ENCODE assay signal across 15 cellular contexts in genomic region chr2:208134928-208135586, GRCh38. TPM values are rescaled to one million over a fixed set of nuclear protein-coding genes. Genes with fewer than 3 reads are reported as not detected.
DNase-seq lines count a peak whose midpoint lies in the region; ATAC-seq, FAIRE-seq and TF ChIP-seq lines count a peak whose summit lies in the region.
"Had no signal": no experiment of that assay in that cellular context is flagged by ENCODE, and none has a peak within 500 bp of the region (broad histone marks: within the 10 kb centered on the region; RNA-seq: fewer than 3 reads in every experiment).

No MANE protein-coding gene starts in this region.

- no peak overlapping the region for H3K9ac ChIP-seq in kidney (ENCODE audit: low read length in 2 of 2)

- CTCF ChIA-PET in activated CD8-positive, alpha-beta memory T cell treated with anti-CD3 and anti-CD28 coated beads, Interleukin-2, amount 10 ng/mL, durations not matched to agents 7 days and 5 days (lab: Charles Lee): interaction anchor here (0.7 to 1.0 kb wide), 3 partner anchors 34 to 238 kb away, joined by 3 to 5 read pairs (median 3); no protein-coding TSS in a partner anchor

- TF ChIP-seq CTCF in Peyer's patch (IDR thresholded peaks at IDR 0.05) (no peak), kidney (IDR thresholded peaks at IDR 0.05; ENCODE audit: borderline replicate concordance, extremely low read depth, insufficient read depth) (no peak)

- H3K27ac ChIP-seq in Peyer's patch: peak overlapping the region in 2 of 4 donors; percentile 37 to 81
- H3K27ac ChIP-seq in SJCRH30: no peak overlapping the region
- H3K27ac ChIP-seq in kidney (ENCODE audit: low read depth in 2 of 2, low read length in 2 of 2): no peak overlapping the region
- H3K27ac ChIP-seq: dorsolateral prefrontal cortex, sigmoid colon had no signal

- FAIRE-seq in kidney (lab: Jason Lieb, UNC): no peak

- no peak overlapping the region for H3K27ac Mint-ChIP-seq in activated naive CD4-positive, alpha-beta T cell treated with anti-CD3 and anti-CD28 coated beads, Interleukin-2, amount 50 U/mL, for 72 hours
- peak overlapping the region; percentile 50 for H3K27ac Mint-ChIP-seq in activated CD8-positive, alpha-beta memory T cell treated with anti-CD3 and anti-CD28 coated beads, Interleukin-2, amount 10 ng/mL, durations not matched to agents 7 days and 5 days
- H3K27ac Mint-ChIP-seq: CD14-positive monocyte, mesothelial cell of epicardium had no signal

- H3K4me3 ChIP-seq in Peyer's patch (no peak overlapping the region), SJCRH30 (no peak overlapping the region), kidney (ENCODE audit: low read length in 2 of 2) (no peak overlapping the region)
- H3K4me3 ChIP-seq: dorsolateral prefrontal cortex, sigmoid colon had no signal

- intact Hi-C loops in kidney (cut with DNase I): no loop called here

- no peak overlapping the region for H3K4me3 Mint-ChIP-seq in activated CD8-positive, alpha-beta memory T cell treated with anti-CD3 and anti-CD28 coated beads, Interleukin-2, amount 10 ng/mL, durations not matched to agents 7 days and 5 days
- H3K4me3 Mint-ChIP-seq: CD14-positive monocyte, mesothelial cell of epicardium had no signal

- DNase-seq in activated naive CD4-positive, alpha-beta T cell treated with anti-CD3 and anti-CD28 coated beads, Interleukin-2, amount 50 U/mL, for 72 hours (ENCODE audit: low spot score in 2 of 2): no peak
- DNase-seq in activated naive CD4-positive, alpha-beta T cell treated with Interleukin-2 at 50 U/mL for 16 hours: no peak
- DNase-seq in KBM-7 (peak; percentile 81), HUDEP-2 (lab: John Stamatoyannopoulos, UW; ENCODE audit: unreplicated experiment in 76 of 76) (no peak), Peyer's patch (no peak), SJCRH30 (no peak), kidney (no peak)
- peak; percentile 70 for DNase-seq in activated CD8-positive, alpha-beta memory T cell treated with anti-CD3 and anti-CD28 coated beads, Interleukin-2, amount 10 ng/mL, durations not matched to agents 7 days and 5 days
- DNase-seq: dorsolateral prefrontal cortex, GOT3, head of caudate nucleus, sigmoid colon had no signal

- peaks cover 18% of the 10 kb centered on the region for H3K4me1 Mint-ChIP-seq in activated CD8-positive, alpha-beta memory T cell treated with anti-CD3 and anti-CD28 coated beads, Interleukin-2, amount 10 ng/mL, durations not matched to agents 7 days and 5 days

- no peaks in the 10 kb centered on the region for H3K36me3 ChIP-seq in Peyer's patch
- no peaks in the 10 kb centered on the region for H3K36me3 ChIP-seq in SJCRH30
- H3K36me3 ChIP-seq in kidney (ENCODE audit: control insufficient read depth in 1 of 2, insufficient read depth in 2 of 2, low read length in 2 of 2): no peaks in the 10 kb centered on the region
- H3K36me3 ChIP-seq: sigmoid colon had no signal

- no peaks in the 10 kb centered on the region for H3K27me3 ChIP-seq in Peyer's patch
- H3K27me3 ChIP-seq in SJCRH30: no peaks in the 10 kb centered on the region
- H3K27me3 ChIP-seq: dorsolateral prefrontal cortex, sigmoid colon had no signal

- in situ Hi-C loops in KBM-7 (cut with MboI; ENCODE audit: low pct_unique_long_range_greater_than_20kb, low sequenced_read_pairs): no loop called here

- TF ChIP-seq POLR2A in Peyer's patch (IDR thresholded peaks at IDR 0.05): no peak

- H3K9me3 Mint-ChIP-seq in activated naive CD4-positive, alpha-beta T cell treated with anti-CD3 and anti-CD28 coated beads, Interleukin-2, amount 50 U/mL, for 72 hours: peaks cover 4 to 7% of the 10 kb centered on the region in 2 donors
- H3K9me3 Mint-ChIP-seq in activated CD8-positive, alpha-beta memory T cell treated with anti-CD3 and anti-CD28 coated beads, Interleukin-2, amount 10 ng/mL, durations not matched to agents 7 days and 5 days (ENCODE audit: low read depth): no peaks in the 10 kb centered on the region

- peaks cover 6 to 9% of the 10 kb centered on the region in 2 donors for H3K36me3 Mint-ChIP-seq in activated naive CD4-positive, alpha-beta T cell treated with anti-CD3 and anti-CD28 coated beads, Interleukin-2, amount 50 U/mL, for 72 hours
- no peaks in the 10 kb centered on the region for H3K36me3 Mint-ChIP-seq in activated CD8-positive, alpha-beta memory T cell treated with anti-CD3 and anti-CD28 coated beads, Interleukin-2, amount 10 ng/mL, durations not matched to agents 7 days and 5 days
- H3K36me3 Mint-ChIP-seq: CD14-positive monocyte, mesothelial cell of epicardium had no signal

- ATAC-seq in activated naive CD4-positive, alpha-beta T cell treated with anti-CD3 and anti-CD28 coated beads, Interleukin-2, amount 50 U/mL, for 72 hours: peak; percentile 52 to 78
- ATAC-seq in activated CD8-positive, alpha-beta memory T cell treated with anti-CD3 and anti-CD28 coated beads, Interleukin-2, amount 10 ng/mL, durations not matched to agents 7 days and 5 days: peak; percentile 88

- peaks cover 0 to 29% (median 1%) of the 10 kb centered on the region in 4 donors for H3K4me1 ChIP-seq in Peyer's patch
- no peaks in the 10 kb centered on the region for H3K4me1 ChIP-seq in SJCRH30
- no peaks in the 10 kb centered on the region for H3K4me1 ChIP-seq in kidney (ENCODE audit: control insufficient read depth in 1 of 2, insufficient read depth in 1 of 2, low read depth in 1 of 2, low read length in 2 of 2)
- H3K4me1 ChIP-seq: sigmoid colon had no signal

- peaks cover 10% of the 10 kb centered on the region for H3K27me3 Mint-ChIP-seq in activated CD8-positive, alpha-beta memory T cell treated with anti-CD3 and anti-CD28 coated beads, Interleukin-2, amount 10 ng/mL, durations not matched to agents 7 days and 5 days

- H3K9me3 ChIP-seq in Peyer's patch (no peaks in the 10 kb centered on the region), SJCRH30 (replicated peaks) (no peaks in the 10 kb centered on the region), kidney (ENCODE audit: control insufficient read depth in 1 of 2, low read length in 2 of 2) (no peaks in the 10 kb centered on the region)
- H3K9me3 ChIP-seq: sigmoid colon had no signal

RNA-seq across cellular contexts. Expression of gene CRYGC, which starts 5.4 kb away (rescaled TPM):
- total RNA-seq in activated naive CD4-positive, alpha-beta T cell treated with anti-CD3 and anti-CD28 coated beads, Interleukin-2, amount 50 U/mL, for 72 hours: not detected
- not detected for total RNA-seq in activated CD8-positive, alpha-beta memory T cell treated with anti-CD3 and anti-CD28 coated beads, Interleukin-2, amount 10 ng/mL, durations not matched to agents 7 days and 5 days
- not detected for total RNA-seq in Peyer's patch
- total RNA-seq in SJCRH30 (2014; rRNA removed; shearing (Covaris generic)): not detected in 2 replicates
- total RNA-seq in kidney: not detected
- not detected for polyA plus RNA-seq in kidney (ENCODE audit: insufficient read depth, low read depth, low replicate concordance)
- total RNA-seq: dorsolateral prefrontal cortex, mesothelial cell of epicardium, NCI-H460, sigmoid colon had no signal
- polyA plus RNA-seq: CD14-positive monocyte, sigmoid colon had no signal

RNA-seq across cellular contexts. Expression of gene CRYGD, which starts 10.7 kb away (rescaled TPM):
- total RNA-seq in activated naive CD4-positive, alpha-beta T cell treated with anti-CD3 and anti-CD28 coated beads, Interleukin-2, amount 50 U/mL, for 72 hours: not detected
- not detected for total RNA-seq in activated CD8-positive, alpha-beta memory T cell treated with anti-CD3 and anti-CD28 coated beads, Interleukin-2, amount 10 ng/mL, durations not matched to agents 7 days and 5 days
- not detected for total RNA-seq in Peyer's patch
- not detected in 2 replicates for total RNA-seq in SJCRH30 (2014; rRNA removed; shearing (Covaris generic))
- not detected for total RNA-seq in kidney
- not detected for polyA plus RNA-seq in kidney (ENCODE audit: insufficient read depth, low read depth, low replicate concordance)
- total RNA-seq: mesothelial cell of epicardium, NCI-H460, sigmoid colon had no signal
- polyA plus RNA-seq: CD14-positive monocyte, sigmoid colon had no signal

RNA-seq across cellular contexts. Expression of gene CRYGB, which starts 10.9 kb away (rescaled TPM):
- total RNA-seq in activated naive CD4-positive, alpha-beta T cell treated with anti-CD3 and anti-CD28 coated beads, Interleukin-2, amount 50 U/mL, for 72 hours: not detected
- not detected for total RNA-seq in activated CD8-positive, alpha-beta memory T cell treated with anti-CD3 and anti-CD28 coated beads, Interleukin-2, amount 10 ng/mL, durations not matched to agents 7 days and 5 days
- not detected for total RNA-seq in Peyer's patch
- total RNA-seq in SJCRH30 (2014; rRNA removed; shearing (Covaris generic)): not detected in 2 replicates
- total RNA-seq in kidney: not detected
- polyA plus RNA-seq in kidney (ENCODE audit: insufficient read depth, low read depth, low replicate concordance): not detected
- total RNA-seq: mesothelial cell of epicardium, NCI-H460, sigmoid colon had no signal
- polyA plus RNA-seq: CD14-positive monocyte, sigmoid colon had no signal

RNA-seq across cellular contexts. Expression of gene CRYGA, which starts 28.3 kb away (rescaled TPM):
- total RNA-seq in activated naive CD4-positive, alpha-beta T cell treated with anti-CD3 and anti-CD28 coated beads, Interleukin-2, amount 50 U/mL, for 72 hours: not detected
- total RNA-seq in activated CD8-positive, alpha-beta memory T cell treated with anti-CD3 and anti-CD28 coated beads, Interleukin-2, amount 10 ng/mL, durations not matched to agents 7 days and 5 days: not detected
- total RNA-seq in Peyer's patch (not detected), kidney (not detected)
- total RNA-seq in SJCRH30 (2014; rRNA removed; shearing (Covaris generic)): not detected in 2 replicates
- polyA plus RNA-seq in kidney (ENCODE audit: insufficient read depth, low read depth, low replicate concordance): not detected
- total RNA-seq: mesothelial cell of epicardium, NCI-H460, sigmoid colon had no signal
- polyA plus RNA-seq: CD14-positive monocyte, sigmoid colon had no signal

RNA-seq across cellular contexts. Expression of gene C2orf80, which starts 54.8 kb away (rescaled TPM):
- not detected for total RNA-seq in activated naive CD4-positive, alpha-beta T cell treated with anti-CD3 and anti-CD28 coated beads, Interleukin-2, amount 50 U/mL, for 72 hours
- not detected for total RNA-seq in activated CD8-positive, alpha-beta memory T cell treated with anti-CD3 and anti-CD28 coated beads, Interleukin-2, amount 10 ng/mL, durations not matched to agents 7 days and 5 days
- not detected for total RNA-seq in Peyer's patch
- total RNA-seq in SJCRH30 (2014; rRNA removed; shearing (Covaris generic)): not detected in 2 replicates
- total RNA-seq in kidney: not detected
- not detected for polyA plus RNA-seq in kidney (ENCODE audit: insufficient read depth, low read depth, low replicate concordance)
- total RNA-seq: mesothelial cell of epicardium, NCI-H460, sigmoid colon had no signal
- polyA plus RNA-seq: CD14-positive monocyte, sigmoid colon had no signal

Comparison
In these comparisons a context has a peak if more than half of its experiments do, and no peak if none do; other contexts are left out.
1. DNase-seq: peak in KBM-7 (single experiment) and activated CD8-positive, alpha-beta memory T cell treated with anti-CD3 and anti-CD28 coated beads, Interleukin-2, amount 10 ng/mL, durations not matched to agents 7 days and 5 days (single experiment); none in activated naive CD4-positive, alpha-beta T cell treated with anti-CD3 and anti-CD28 coated beads, Interleukin-2, amount 50 U/mL, for 72 hours (0 of 2), activated naive CD4-positive, alpha-beta T cell treated with Interleukin-2 at 50 U/mL for 16 hours (single experiment), HUDEP-2 (0 of 76), Peyer's patch (0 of 3), SJCRH30 (0 of 2) and kidney (single experiment).